ENCODE assay signal across 16 cellular contexts in genomic region chr7:103094102-103094501, GRCh38. TPM values are rescaled to one million over a fixed set of nuclear protein-coding genes. Genes with fewer than 3 reads are reported as not detected.
DNase-seq lines count a peak whose midpoint lies in the region; ATAC-seq and TF ChIP-seq lines count a peak whose summit lies in the region.
"Had no signal": no experiment of that assay in that cellular context is flagged by ENCODE, and none has a peak within 500 bp of the region (broad histone marks: within the 10 kb centered on the region; RNA-seq: fewer than 3 reads in every experiment).

No MANE protein-coding gene starts in this region.

- H3F3A ChIP-seq in Loucy (ENCODE audit: low read depth), result no peaks in the 10 kb centered on the region

- H3K9me2 ChIP-seq in Loucy (replicated peaks; ENCODE audit: low read depth, low read length), result no peaks in the 10 kb centered on the region

- no peak overlapping the region for H3K27ac ChIP-seq in C4-2B
- H3K27ac ChIP-seq in dorsolateral prefrontal cortex, result peak overlapping the region in 49 of 59 donors; percentile 4 to 78 (median 57)
- H3K27ac ChIP-seq in CD8-positive, alpha-beta memory T cell (ENCODE audit: low read depth, low read length), result no peak overlapping the region
- H3K27ac ChIP-seq: esophagus squamous epithelium had no signal

- peaks cover 12 to 68% (median 17%) of the 10 kb centered on the region in 3 donors for H3K36me3 Mint-ChIP-seq in CD8-positive, alpha-beta memory T cell
- peaks cover 3% of the 10 kb centered on the region for H3K36me3 Mint-ChIP-seq in glutamatergic neuron (ENCODE audit: unreplicated experiment)

- no peak overlapping the region for H2AFZ ChIP-seq in Loucy (ENCODE audit: low read length)

- H3K27me3 ChIP-seq in Loucy (ENCODE audit: insufficient read depth, low read length, poor library complexity, severe bottlenecking) (no peaks in the 10 kb centered on the region), dorsolateral prefrontal cortex (no peaks in the 10 kb centered on the region)
- H3K27me3 ChIP-seq in CD8-positive, alpha-beta memory T cell (ENCODE audit: insufficient read depth, low read length, poor library complexity, severe bottlenecking), result no peaks in the 10 kb centered on the region
- H3K27me3 ChIP-seq: esophagus squamous epithelium had no signal

- H4K20me1 ChIP-seq in Loucy (ENCODE audit: insufficient read depth, low read length, poor library complexity, severe bottlenecking), result no peaks in the 10 kb centered on the region

- TF ChIP-seq CTCF in C4-2B (conservative IDR thresholded peaks at IDR 0.05) (peak; percentile 36), Loucy (conservative IDR thresholded peaks at IDR 0.05; ENCODE audit: low read length) (peak; percentile 37), dorsolateral prefrontal cortex (IDR thresholded peaks at IDR 0.05 in 54 of 56, conservative IDR thresholded peaks at IDR 0.05 in 2 of 56; ENCODE audit: low read depth in 1 of 56, partially characterized antibody in 56 of 56) (peak in 54 of 56 donors; percentile 26 to 78 (median 56)), glutamatergic neuron (IDR thresholded peaks at IDR 0.05; ENCODE audit: partially characterized antibody, unreplicated experiment) (no peak)

- no peaks in the 10 kb centered on the region for H3K27me3 Mint-ChIP-seq in CD8-positive, alpha-beta memory T cell
- H3K27me3 Mint-ChIP-seq in glutamatergic neuron (ENCODE audit: unreplicated experiment), result peaks cover 1% of the 10 kb centered on the region
- H3K27me3 Mint-ChIP-seq: activated CD8-positive, alpha-beta memory T cell treated with anti-CD3 and anti-CD28 coated beads, Interleukin-2, amount 10 ng/mL, durations not matched to agents 7 days and 5 days; activated naive CD4-positive, alpha-beta T cell treated with anti-CD3 and anti-CD28 coated beads, Interleukin-2, amount 50 U/mL, for 24 hours; progenitor cell of endocrine pancreas had no signal

- H3K4me3 ChIP-seq in Loucy (ENCODE audit: low read length, poor library complexity, severe bottlenecking), result no peak overlapping the region
- no peak overlapping the region for H3K4me3 ChIP-seq in dorsolateral prefrontal cortex
- no peak overlapping the region for H3K4me3 ChIP-seq in CD8-positive, alpha-beta memory T cell (ENCODE audit: low read length)
- H3K4me3 ChIP-seq: esophagus squamous epithelium had no signal

- H3K27ac Mint-ChIP-seq in CD8-positive, alpha-beta memory T cell, result no peak overlapping the region
- H3K27ac Mint-ChIP-seq in glutamatergic neuron (ENCODE audit: unreplicated experiment), result no peak overlapping the region
- H3K27ac Mint-ChIP-seq: activated CD8-positive, alpha-beta memory T cell treated with anti-CD3 and anti-CD28 coated beads, Interleukin-2, amount 10 ng/mL, durations not matched to agents 7 days and 5 days; activated naive CD4-positive, alpha-beta T cell treated with anti-CD3 and anti-CD28 coated beads, Interleukin-2, amount 50 U/mL, for 24 hours; progenitor cell of endocrine pancreas had no signal

- peaks cover 0 to 3% (median 1%) of the 10 kb centered on the region in 3 donors for H3K4me1 Mint-ChIP-seq in CD8-positive, alpha-beta memory T cell
- H3K4me1 Mint-ChIP-seq in glutamatergic neuron (ENCODE audit: low read depth, unreplicated experiment), result no peaks in the 10 kb centered on the region
- H3K4me1 Mint-ChIP-seq: activated naive CD4-positive, alpha-beta T cell treated with anti-CD3 and anti-CD28 coated beads, Interleukin-2, amount 50 U/mL, for 24 hours had no signal

- no peak overlapping the region for H3K4me2 ChIP-seq in Loucy (ENCODE audit: low read depth, low read length, poor library complexity, severe bottlenecking)

- ATAC-seq in GM21737 (IDR thresholded peaks at IDR 0.05; ENCODE audit: unreplicated experiment), result no peak
- no peak for ATAC-seq in GM21390 (IDR thresholded peaks at IDR 0.05; ENCODE audit: unreplicated experiment)
- ATAC-seq: activated CD8-positive, alpha-beta memory T cell treated with anti-CD3 and anti-CD28 coated beads, Interleukin-2, amount 10 ng/mL, durations not matched to agents 7 days and 5 days had no signal

- H3K9me3 ChIP-seq in Loucy (ENCODE audit: insufficient read depth, low read depth, low read length), result no peaks in the 10 kb centered on the region
- H3K9me3 ChIP-seq in CD8-positive, alpha-beta memory T cell (ENCODE audit: low read length), result no peaks in the 10 kb centered on the region
- H3K9me3 ChIP-seq: esophagus squamous epithelium had no signal

- no peaks in the 10 kb centered on the region for H3K9me3 Mint-ChIP-seq in CD8-positive, alpha-beta memory T cell
- no peaks in the 10 kb centered on the region for H3K9me3 Mint-ChIP-seq in glutamatergic neuron (ENCODE audit: unreplicated experiment)
- H3K9me3 Mint-ChIP-seq: activated naive CD4-positive, alpha-beta T cell treated with anti-CD3 and anti-CD28 coated beads, Interleukin-2, amount 50 U/mL, for 24 hours had no signal

- no peaks in the 10 kb centered on the region for H3K79me2 ChIP-seq in Loucy (ENCODE audit: insufficient read depth, low read length)

- POLR2A ChIA-PET in CD8-positive, alpha-beta memory T cell (lab: Charles Lee), result interaction anchor here (0.7 kb wide), 1 partner anchor 17 kb away, joined by 4 read pairs; no protein-coding TSS in a partner anchor

- CTCF ChIA-PET in CD8-positive, alpha-beta memory T cell (lab: Charles Lee), result no interaction called here

- no peaks in the 10 kb centered on the region for H3K36me3 ChIP-seq in Loucy (ENCODE audit: insufficient read depth, low read length)
- H3K36me3 ChIP-seq in CD8-positive, alpha-beta memory T cell (ENCODE audit: insufficient read depth, low read length), result peaks cover 1% of the 10 kb centered on the region

- intact Hi-C loops in dorsolateral prefrontal cortex (cut with DNase I), result loop anchor here in 1 of 2 donors (5.0 kb wide), 1 partner anchor 203 kb away; the partner anchor contains the start of gene PMPCB

- H3K9ac ChIP-seq in Loucy (ENCODE audit: low read depth, low read length, poor library complexity, severe bottlenecking), result no peak overlapping the region

- DNase-seq in dorsolateral prefrontal cortex (no peak), midbrain (lab: John Stamatoyannopoulos, UW) (peak; percentile 29), glutamatergic neuron (no peak)
- no peak for DNase-seq in CD8-positive, alpha-beta memory T cell
- DNase-seq: activated CD8-positive, alpha-beta memory T cell treated with anti-CD3 and anti-CD28 coated beads, Interleukin-2, amount 10 ng/mL, durations not matched to agents 7 days and 5 days; AML-193; esophagus squamous epithelium; NCI-H1417 treated with DMSO at 0.1 percent for 48 hours; NCI-H69; SIG-M5 had no signal

- H3K4me3 Mint-ChIP-seq in CD8-positive, alpha-beta memory T cell, result no peak overlapping the region
- H3K4me3 Mint-ChIP-seq in glutamatergic neuron (ENCODE audit: unreplicated experiment), result no peak overlapping the region
- H3K4me3 Mint-ChIP-seq: activated CD8-positive, alpha-beta memory T cell treated with anti-CD3 and anti-CD28 coated beads, Interleukin-2, amount 10 ng/mL, durations not matched to agents 7 days and 5 days; activated naive CD4-positive, alpha-beta T cell treated with anti-CD3 and anti-CD28 coated beads, Interleukin-2, amount 50 U/mL, for 24 hours had no signal

- no peaks in the 10 kb centered on the region for H3K4me1 ChIP-seq in Loucy (ENCODE audit: insufficient read depth, low read length, poor library complexity, severe bottlenecking)
- H3K4me1 ChIP-seq in CD8-positive, alpha-beta memory T cell (ENCODE audit: insufficient read depth, low read length), result no peaks in the 10 kb centered on the region

RNA-seq across cellular contexts. Expression of gene ARMC10, which starts 19.2 kb away (rescaled TPM):
- total RNA-seq in dorsolateral prefrontal cortex (10 to 100 TPM; 28.5 to 62.6 (median 44.0) TPM), glutamatergic neuron (ENCODE audit: unreplicated experiment) (16.1 TPM)
- 10 to 100 TPM; 56.6 to 57.3 TPM for total RNA-seq in CD8-positive, alpha-beta memory T cell
- 44.1 TPM for polyA plus RNA-seq in CD8-positive, alpha-beta memory T cell

RNA-seq across cellular contexts. Expression of gene FBXL13, which starts 19.5 kb away (rescaled TPM):
- 10 to 100 TPM in 2 of 120 experiments, 1 to 10 TPM in 118; 2.0 to 10.4 (median 5.2) TPM for total RNA-seq in dorsolateral prefrontal cortex
- under 1 TPM; 0.62 to 0.66 TPM for total RNA-seq in CD8-positive, alpha-beta memory T cell
- 0.43 TPM for polyA plus RNA-seq in CD8-positive, alpha-beta memory T cell
- total RNA-seq in glutamatergic neuron (ENCODE audit: unreplicated experiment), result 1.1 TPM

RNA-seq across cellular contexts. Expression of gene NAPEPLD, which starts 54.8 kb away (rescaled TPM):
- total RNA-seq in dorsolateral prefrontal cortex (100 to 1,000 TPM in 23 of 120 experiments, 10 to 100 TPM in 97; 63.0 to 129 (median 90.9) TPM), glutamatergic neuron (ENCODE audit: unreplicated experiment) (6.5 TPM)
- 1 to 10 TPM; 8.4 to 8.5 TPM for total RNA-seq in CD8-positive, alpha-beta memory T cell
- polyA plus RNA-seq in CD8-positive, alpha-beta memory T cell, result 7.6 TPM

Comparison
In these comparisons a context has a peak if more than half of its experiments do, and no peak if none do; other contexts are left out.
1. H3K27ac ChIP-seq: peak in dorsolateral prefrontal cortex (49 of 59); none in C4-2B (single experiment) and CD8-positive, alpha-beta memory T cell (single experiment).